ENCODE assay signal across 16 cellular contexts in genomic region chr2:18849841-18850578, GRCh38.
DNase-seq lines count a peak whose midpoint lies in the region; ATAC-seq and TF ChIP-seq lines count a peak whose summit lies in the region.
"Had no signal": no experiment of that assay in that cellular context is flagged by ENCODE, and none has a peak within 500 bp of the region (broad histone marks: within the 10 kb centered on the region; RNA-seq: fewer than 3 reads in every experiment).

No MANE protein-coding gene starts in this region.

- intact Hi-C loops in sigmoid colon (cut with DNase I), result no loop called here

- peak; percentile 40 for ATAC-seq in GM19468 (IDR thresholded peaks at IDR 0.05; ENCODE audit: extremely low read depth, unreplicated experiment)
- ATAC-seq in HG02870 (IDR thresholded peaks at IDR 0.05; ENCODE audit: unreplicated experiment), result peak; percentile 100
- peak; percentile 99 for ATAC-seq in HG03520 (IDR thresholded peaks at IDR 0.05; ENCODE audit: unreplicated experiment)
- ATAC-seq: left colon had no signal

- no peak for TF ChIP-seq EP300 in sigmoid colon (IDR thresholded peaks at IDR 0.05)

- no peaks in the 10 kb centered on the region for H3K9me3 ChIP-seq in sigmoid colon
- H3K9me3 ChIP-seq: transverse colon had no signal

- H3K4me3 ChIP-seq in sigmoid colon, result no peak overlapping the region
- H3K4me3 ChIP-seq: transverse colon had no signal

- H3K27me3 ChIP-seq in sigmoid colon, result no peaks in the 10 kb centered on the region
- H3K27me3 ChIP-seq: transverse colon had no signal

- H3K27ac ChIP-seq in sigmoid colon, result no peak overlapping the region
- H3K27ac ChIP-seq: transverse colon, VCaP had no signal

- TF ChIP-seq CTCF in GM13977 (IDR thresholded peaks at IDR 0.05; ENCODE audit: extremely low read depth, insufficient read depth, missing control alignments), result no peak
- no peak for TF ChIP-seq CTCF in sigmoid colon (IDR thresholded peaks at IDR 0.05)

- H3K4me1 ChIP-seq in sigmoid colon, result no peaks in the 10 kb centered on the region
- H3K4me1 ChIP-seq: transverse colon had no signal

- no peaks in the 10 kb centered on the region for H3K36me3 ChIP-seq in sigmoid colon
- H3K36me3 ChIP-seq: transverse colon had no signal

- peak; percentile 17 for DNase-seq in GM13977 (ENCODE audit: low spot score)
- no peak for DNase-seq in NCI-H2029 treated with DMSO at 0.1 percent for 48 hours (lab: John Stamatoyannopoulos, UW)
- no peak for DNase-seq in sigmoid colon
- no peak for DNase-seq in stimulated activated CD4-positive, alpha-beta T cell treated with anti-CD3 and anti-CD28 coated beads, Interleukin-2, amount 100 ng/mL, for 48 hours
- DNase-seq in NCI-H1417 (lab: John Stamatoyannopoulos, UW), result no peak
- DNase-seq: activated T-cell treated with anti-CD3 and anti-CD28 coated beads, Interleukin-2, amount 50 U/mL, for 24 hours; anterior cingulate cortex; DMS53; left colon; NCI-H510A; SHP77 treated with DMSO at 0.1 percent for 48 hours; transverse colon had no signal

- TF ChIP-seq POLR2A in sigmoid colon (IDR thresholded peaks at IDR 0.05), result no peak

- WGBS in sigmoid colon, 2 donors, result 58 to 65% methylated on average over 2 of the region's 2 CpGs

- in situ Hi-C loops in GM13977 (cut with MboI; ENCODE audit: low pct_unique_long_range_greater_than_20kb, low sequenced_read_pairs, unreplicated experiment), result no loop called here

Comparison
In these comparisons a context has a peak if more than half of its experiments do, and no peak if none do; other contexts are left out.
1. ATAC-seq: peak in every context shown above with its lines; median percentile 100 in HG02870; 99 in HG03520; 40 in GM19468.